10 cellular contexts compared by ENCODE assay signal in genomic region chr12:14618990-14619389, GRCh38. TPM values are rescaled to one million over a fixed set of nuclear protein-coding genes. Genes with fewer than 3 reads are reported as not detected.
DNase-seq lines count a peak whose midpoint lies in the region; ATAC-seq and TF ChIP-seq lines count a peak whose summit lies in the region.
"Had no signal": no experiment of that assay in that cellular context is flagged by ENCODE, and none has a peak within 500 bp of the region (broad histone marks: within the 10 kb centered on the region; RNA-seq: fewer than 3 reads in every experiment).

No MANE protein-coding gene starts in this region.

- TF ChIP-seq POLR2A in upper lobe of left lung (IDR thresholded peaks at IDR 0.05) (no peak), lower leg skin (IDR thresholded peaks at IDR 0.05) (no peak)

- H3K4me3 Mint-ChIP-seq in nephron, result no peak overlapping the region
- H3K4me3 Mint-ChIP-seq in T-helper 17 cell, result no peak overlapping the region
- H3K4me3 Mint-ChIP-seq: stimulated activated naive CD8-positive, alpha-beta T cell treated with anti-CD3 and anti-CD28 coated beads, Interleukin-15, Interleukin-2, amounts not matched to agents 100 ng/mL and 50 ng/mL, for 24 hours had no signal

- peaks cover 0 to 11% (median 8%) of the 10 kb centered on the region in 4 donors for H3K4me1 ChIP-seq in upper lobe of left lung

- H3K9me3 Mint-ChIP-seq in nephron, result no peaks in the 10 kb centered on the region
- H3K9me3 Mint-ChIP-seq: stimulated activated naive CD8-positive, alpha-beta T cell treated with anti-CD3 and anti-CD28 coated beads, Interleukin-15, Interleukin-2, amounts not matched to agents 100 ng/mL and 50 ng/mL, for 24 hours had no signal

- no peak overlapping the region for H3K4me3 ChIP-seq in cardiac fibroblast (replicated peaks in 1 of 2; ENCODE audit: low read depth in 2 of 2, low read length in 2 of 2)
- no peak overlapping the region for H3K4me3 ChIP-seq in upper lobe of left lung
- H3K4me3 ChIP-seq in lower leg skin (ENCODE audit: low read depth, poor library complexity, severe bottlenecking), result no peak overlapping the region

- no peak for ATAC-seq in HG03342 (IDR thresholded peaks at IDR 0.05; ENCODE audit: unreplicated experiment)
- ATAC-seq in upper lobe of left lung (ENCODE audit: low FRiP score in 2 of 2), result no peak
- ATAC-seq in T-helper 17 cell, result no peak

- H3K27ac Mint-ChIP-seq in nephron, result peak overlapping the region; percentile 3 to 88 (median 16)
- H3K27ac Mint-ChIP-seq in T-helper 17 cell, result no peak overlapping the region
- H3K27ac Mint-ChIP-seq: stimulated activated naive CD8-positive, alpha-beta T cell treated with anti-CD3 and anti-CD28 coated beads, Interleukin-15, Interleukin-2, amounts not matched to agents 100 ng/mL and 50 ng/mL, for 24 hours had no signal

- TF ChIP-seq CTCF in cardiac fibroblast (IDR thresholded peaks at IDR 0.05; ENCODE audit: low read depth, low read length) (peak; percentile 43), nephron (IDR thresholded peaks at IDR 0.05; ENCODE audit: unreplicated experiment in 3 of 3) (peak; percentile 24 to 44 (median 27)), upper lobe of left lung (IDR thresholded peaks at IDR 0.05) (peak in 3 of 6 experiments; percentile 34 to 52 (median 37)), lower leg skin (IDR thresholded peaks at IDR 0.05) (no peak)

- H3K27me3 Mint-ChIP-seq in nephron (ENCODE audit: low read depth) (no peaks in the 10 kb centered on the region), T-helper 17 cell (peaks cover 30% of the 10 kb centered on the region)

- no peaks in the 10 kb centered on the region for H3K36me3 ChIP-seq in upper lobe of left lung

- WGBS in upper lobe of left lung, 2 donors, result 38 to 62% methylated on average over 4 of the region's 4 CpGs
- WGBS in lower leg skin, 2 donors, result 27 to 35% methylated on average over 4 of the region's 4 CpGs

- intact Hi-C loops in lower leg skin (cut with DNase I; ENCODE audit: low total_unique reads), result no loop called here

- H3K36me3 Mint-ChIP-seq in nephron (ENCODE audit: low read depth) (no peaks in the 10 kb centered on the region), T-helper 17 cell (ENCODE audit: low read depth) (no peaks in the 10 kb centered on the region)

- no peaks in the 10 kb centered on the region for H3K27me3 ChIP-seq in upper lobe of left lung

- H3K4me1 Mint-ChIP-seq in nephron (no peaks in the 10 kb centered on the region), T-helper 17 cell (peaks cover 10% of the 10 kb centered on the region)

- no peak overlapping the region for H3K27ac ChIP-seq in upper lobe of left lung
- H3K27ac ChIP-seq: KMS-11 had no signal

- TF ChIP-seq EP300 in upper lobe of left lung (IDR thresholded peaks at IDR 0.05), result no peak

- no peaks in the 10 kb centered on the region for H3K9me3 ChIP-seq in upper lobe of left lung
- H3K9me3 ChIP-seq in T-helper 17 cell (ENCODE audit: control insufficient read depth, low read length, poor library complexity, severe bottlenecking), result no peaks in the 10 kb centered on the region

- DNase-seq in DMS53 treated with DMSO at 0.1 percent for 48 hours (lab: John Stamatoyannopoulos, UW; ENCODE audit: unreplicated experiment) (peak; percentile 83), LoVo (ENCODE audit: low spot score) (peak; percentile 32), cardiac fibroblast (ENCODE audit: low read depth in 2 of 2) (peak; percentile 46 to 59), upper lobe of left lung (no peak), T-helper 17 cell (no peak), lower leg skin (ENCODE audit: low spot score in 2 of 2) (no peak)

RNA-seq across cellular contexts. Expression of gene PLBD1, which starts 51.3 kb away (rescaled TPM):
- 10 to 100 TPM; 17.8 to 69.2 (median 36.5) TPM for total RNA-seq in upper lobe of left lung
- 1 to 10 TPM; 1.8 to 5.1 TPM for total RNA-seq in T-helper 17 cell
- 10 to 100 TPM; 26.5 to 64.1 (median 40.1) TPM for total RNA-seq in lower leg skin

Comparison
In these comparisons a context has a peak if more than half of its experiments do, and no peak if none do; other contexts are left out.
1. DNase-seq: peak in DMS53 treated with DMSO at 0.1 percent for 48 hours (single experiment), LoVo (single experiment) and cardiac fibroblast (2 of 2); none in upper lobe of left lung (0 of 2), T-helper 17 cell (0 of 3) and lower leg skin (0 of 2).
2. CTCF ChIP-seq: peak in cardiac fibroblast (single experiment) and nephron (3 of 3); none in lower leg skin (0 of 3).